ENCODE assay signal across 8 cellular contexts in the genomic region with DNA sequence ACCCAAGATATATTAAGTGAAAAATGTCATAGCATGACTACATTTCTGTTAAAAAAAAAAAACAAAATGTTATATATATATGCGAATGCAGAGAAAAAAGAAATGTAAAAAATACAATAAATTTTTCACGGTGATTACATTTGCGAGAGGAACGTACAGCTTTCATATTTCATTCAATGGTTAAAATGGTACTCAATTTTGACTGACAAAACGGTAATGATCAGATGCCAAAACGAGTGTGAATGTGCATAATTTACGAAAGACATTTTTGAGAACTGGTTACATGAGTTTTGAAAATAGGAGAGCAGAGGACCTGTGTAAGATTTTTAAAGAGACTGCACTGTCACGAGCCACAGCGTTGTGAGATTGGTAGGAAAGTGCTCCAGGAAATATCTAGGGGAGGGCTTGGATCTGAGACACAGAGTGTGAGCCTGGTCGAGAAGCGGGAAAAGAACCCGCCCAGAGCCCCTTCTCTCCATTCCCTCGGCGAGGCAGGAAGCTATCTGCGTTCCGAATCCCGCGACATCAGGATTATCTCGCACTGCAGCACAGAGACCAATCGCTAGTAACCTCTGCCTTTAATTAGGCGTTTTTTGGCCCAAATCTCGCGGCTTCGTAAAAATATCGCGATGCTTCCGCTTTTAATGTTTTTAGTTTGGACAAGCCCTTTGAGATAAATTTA. TPM values are rescaled to one million over a fixed set of nuclear protein-coding genes. Genes with fewer than 3 reads are reported as not detected.
DNase-seq lines count a peak whose midpoint lies in the region; ATAC-seq and TF ChIP-seq lines count a peak whose summit lies in the region.

No MANE protein-coding gene starts in this region.

- TF ChIP-seq CTCF in choroid plexus epithelial cell (conservative IDR thresholded peaks at IDR 0.05; ENCODE audit: low read depth, low read length) (no peak), kidney epithelial cell (IDR thresholded peaks at IDR 0.05; ENCODE audit: insufficient read depth, low read length, poor library complexity, severe bottlenecking) (no peak)

- H3K36me3 ChIP-seq in kidney epithelial cell (ENCODE audit: control insufficient read depth, insufficient read depth, low read length): no peaks in the 10 kb centered on the region

- no peaks in the 10 kb centered on the region for H3K27me3 ChIP-seq in kidney epithelial cell (ENCODE audit: control insufficient read depth, insufficient read depth, low read length)

- ATAC-seq in GM19043 (IDR thresholded peaks at IDR 0.05; ENCODE audit: low read depth, unreplicated experiment): peak; percentile 50
- ATAC-seq in HG03378 (IDR thresholded peaks at IDR 0.05; ENCODE audit: unreplicated experiment): peak; percentile 64

- H3K4me3 ChIP-seq in choroid plexus epithelial cell (ENCODE audit: low read depth, low read length) (peak overlapping the region; percentile 63), kidney epithelial cell (ENCODE audit: low read depth, low read length) (peak overlapping the region; percentile 51)

- DNase-seq in AML-193 (lab: John Stamatoyannopoulos, UW) (peak; percentile 96 to 97), NCI-H460 (ENCODE audit: extremely low read depth, low read depth) (peak; percentile 95), choroid plexus epithelial cell (ENCODE audit: low read depth) (peak; percentile 98), kidney epithelial cell (ENCODE audit: low read depth) (peak; percentile 85)
- DNase-seq in activated CD4-positive, alpha-beta T cell treated with anti-CD3 and anti-CD28 coated beads for 1 hour: peak; percentile 83
- peak; percentile 91 for DNase-seq in stimulated activated CD4-positive, alpha-beta T cell treated with anti-CD3 and anti-CD28 coated beads, Interleukin-15, amount 100 ng/mL, for 24 hours

RNA-seq across cellular contexts. Expression of a gene that starts 28.5 kb away (rescaled TPM):
- 59.6 and 62.8 TPM in 2 replicates for total RNA-seq in NCI-H460 (2014; rRNA removed; shearing (Covaris generic))
- 100 and 104 TPM in 2 replicates for polyA plus RNA-seq in NCI-H460 (2014; cell fraction: nucleus; rRNA removed)
- total RNA-seq in kidney epithelial cell: 101 and 119 TPM in 2 replicates

Comparison
In these comparisons a context has a peak if more than half of its experiments do, and no peak if none do; other contexts are left out.
1. Peak in every context shown above with its lines: DNase-seq, ATAC-seq and H3K4me3 ChIP-seq.